In genomic region chr3:37993811-37994638, GRCh38 we compare ENCODE assay signal across 8 cellular contexts. TPM values are rescaled to one million over a fixed set of nuclear protein-coding genes. Genes with fewer than 3 reads are reported as not detected.
DNase-seq lines count a peak whose midpoint lies in the region; ATAC-seq, FAIRE-seq and TF ChIP-seq lines count a peak whose summit lies in the region.

No MANE protein-coding gene starts in this region.

- H3K79me2 ChIP-seq in parathyroid adenoma, result no peaks in the 10 kb centered on the region

- H3K9ac ChIP-seq in parathyroid adenoma, result peak overlapping the region; percentile 21

- POLR2A ChIA-PET in RWPE1 (lab: Yijun Ruan, JAX; ENCODE audit: low non-redundant PET), result no interaction called here

- H3K4me2 ChIP-seq in parathyroid adenoma (ENCODE audit: low read length), result peak overlapping the region; percentile 57

- ATAC-seq in GM18861 (IDR thresholded peaks at IDR 0.05; ENCODE audit: unreplicated experiment) (peak; percentile 41), HG03025 (IDR thresholded peaks at IDR 0.05; ENCODE audit: low FRiP score, unreplicated experiment) (peak; percentile 48)

- H3K36me3 Mint-ChIP-seq in activated naive CD4-positive, alpha-beta T cell treated with anti-CD3 and anti-CD28 coated beads for 36 hours (ENCODE audit: low read depth), result peaks cover 17% of the 10 kb centered on the region
- H3K36me3 Mint-ChIP-seq in glutamatergic neuron (ENCODE audit: unreplicated experiment) (no peaks in the 10 kb centered on the region), type B pancreatic cell (peaks cover 7% of the 10 kb centered on the region)

- peaks cover 45% of the 10 kb centered on the region for H3K4me1 Mint-ChIP-seq in activated naive CD4-positive, alpha-beta T cell treated with anti-CD3 and anti-CD28 coated beads for 36 hours (ENCODE audit: low read depth)
- peaks cover 1% of the 10 kb centered on the region for H3K4me1 Mint-ChIP-seq in glutamatergic neuron (ENCODE audit: low read depth, unreplicated experiment)
- peaks cover 44% of the 10 kb centered on the region for H3K4me1 Mint-ChIP-seq in type B pancreatic cell (ENCODE audit: unreplicated experiment)

- no peaks in the 10 kb centered on the region for H3K9me3 ChIP-seq in parathyroid adenoma (ENCODE audit: control insufficient read depth, low read length)

- intact Hi-C loops in activated naive CD4-positive, alpha-beta T cell treated with anti-CD3 and anti-CD28 coated beads for 36 hours (cut with micrococcal nuclease), result loop anchor here (1.0 to 2.0 kb wide), 3 partner anchors 143 to 1001 kb away; partner anchors contain the start of genes ACAA1, EPM2AIP1 and MLH1

- no peaks in the 10 kb centered on the region for H3K27me3 Mint-ChIP-seq in activated naive CD4-positive, alpha-beta T cell treated with anti-CD3 and anti-CD28 coated beads for 36 hours (ENCODE audit: low read depth)
- peaks cover 2% of the 10 kb centered on the region for H3K27me3 Mint-ChIP-seq in glutamatergic neuron (ENCODE audit: unreplicated experiment)
- no peaks in the 10 kb centered on the region for H3K27me3 Mint-ChIP-seq in type B pancreatic cell

- H2AFZ ChIP-seq in parathyroid adenoma, result peak overlapping the region; percentile 99

- H3K27me3 ChIP-seq in parathyroid adenoma (ENCODE audit: control insufficient read depth, insufficient read depth, low read length), result no peaks in the 10 kb centered on the region

- peak overlapping the region; percentile 52 for H3K4me3 ChIP-seq in parathyroid adenoma (ENCODE audit: low read depth, low read length)

- no peak for FAIRE-seq in RCC 7860 (lab: Jason Lieb, UNC)

- CTCF ChIA-PET in RWPE1 (lab: Yijun Ruan, JAX), result no interaction called here
- CTCF ChIA-PET in activated naive CD4-positive, alpha-beta T cell treated with anti-CD3 and anti-CD28 coated beads for 36 hours (lab: Charles Lee), result interaction anchor here (0.6 to 0.9 kb wide), 2 partner anchors 10 to 517 kb away, joined by 3 to 4 read pairs; no protein-coding TSS in a partner anchor

- DNase-seq in RWPE1 (ENCODE audit: low spot score), result no peak
- peak; percentile 82 for DNase-seq in activated naive CD4-positive, alpha-beta T cell treated with anti-CD3 and anti-CD28 coated beads for 36 hours
- DNase-seq in glutamatergic neuron, result peak; percentile 50
- no peak for DNase-seq in type B pancreatic cell (ENCODE audit: extremely low spot score, unreplicated experiment)
- DNase-seq in RCC 7860 (ENCODE audit: low spot score), result no peak

- H3K27ac Mint-ChIP-seq in activated naive CD4-positive, alpha-beta T cell treated with anti-CD3 and anti-CD28 coated beads for 36 hours, result peak overlapping the region; percentile 93
- H3K27ac Mint-ChIP-seq in glutamatergic neuron (ENCODE audit: unreplicated experiment), result no peak overlapping the region
- peak overlapping the region; percentile 98 for H3K27ac Mint-ChIP-seq in type B pancreatic cell

- peak overlapping the region; percentile 95 for H3K4me3 Mint-ChIP-seq in activated naive CD4-positive, alpha-beta T cell treated with anti-CD3 and anti-CD28 coated beads for 36 hours
- peak overlapping the region; percentile 84 for H3K4me3 Mint-ChIP-seq in glutamatergic neuron (ENCODE audit: unreplicated experiment)
- peak overlapping the region; percentile 89 for H3K4me3 Mint-ChIP-seq in type B pancreatic cell

- no peak for TF ChIP-seq CTCF in RWPE1 (conservative IDR thresholded peaks at IDR 0.05; ENCODE audit: low read depth)
- TF ChIP-seq CTCF in glutamatergic neuron (IDR thresholded peaks at IDR 0.05; ENCODE audit: partially characterized antibody, unreplicated experiment), result no peak
- no peak for TF ChIP-seq CTCF in parathyroid adenoma (IDR thresholded peaks at IDR 0.05)
- TF ChIP-seq CTCF in type B pancreatic cell (conservative IDR thresholded peaks at IDR 0.05), result no peak

- no peaks in the 10 kb centered on the region for H3K4me1 ChIP-seq in parathyroid adenoma

- no peaks in the 10 kb centered on the region for H3K9me3 Mint-ChIP-seq in activated naive CD4-positive, alpha-beta T cell treated with anti-CD3 and anti-CD28 coated beads for 36 hours
- H3K9me3 Mint-ChIP-seq in glutamatergic neuron (ENCODE audit: unreplicated experiment), result no peaks in the 10 kb centered on the region
- no peaks in the 10 kb centered on the region for H3K9me3 Mint-ChIP-seq in type B pancreatic cell

- H3K27ac ChIP-seq in RWPE1 (peak overlapping the region; percentile 65), parathyroid adenoma (peak overlapping the region; percentile 22)

- H3K36me3 ChIP-seq in parathyroid adenoma (ENCODE audit: control insufficient read depth, insufficient read depth, low read length), result no peaks in the 10 kb centered on the region

RNA-seq across cellular contexts. Expression of gene VILL, which starts 3.4 kb away (rescaled TPM):
- 10 to 100 TPM; 13.7 to 14.2 TPM for total RNA-seq in activated naive CD4-positive, alpha-beta T cell treated with anti-CD3 and anti-CD28 coated beads for 36 hours
- total RNA-seq in glutamatergic neuron (ENCODE audit: unreplicated experiment) (3.2 TPM), type B pancreatic cell (ENCODE audit: low replicate concordance) (14.2 and 16.9 TPM in 2 replicates)

RNA-seq across cellular contexts. Expression of gene PLCD1, which starts 35.4 kb away (rescaled TPM):
- 10 to 100 TPM; 10.6 to 10.8 TPM for total RNA-seq in activated naive CD4-positive, alpha-beta T cell treated with anti-CD3 and anti-CD28 coated beads for 36 hours
- total RNA-seq in glutamatergic neuron (ENCODE audit: unreplicated experiment) (73.0 TPM), type B pancreatic cell (ENCODE audit: low replicate concordance) (28.7 and 31.6 TPM in 2 replicates)

RNA-seq across cellular contexts. Expression of gene DLEC1, which starts 45.0 kb away (rescaled TPM):
- total RNA-seq in activated naive CD4-positive, alpha-beta T cell treated with anti-CD3 and anti-CD28 coated beads for 36 hours, result under 1 TPM; 0.17 to 0.19 TPM
- total RNA-seq in glutamatergic neuron (ENCODE audit: unreplicated experiment), result 0.42 TPM
- total RNA-seq in type B pancreatic cell (ENCODE audit: low replicate concordance), result 0.76 and 3.2 TPM in 2 replicates

Comparison
In these comparisons a context has a peak if more than half of its experiments do, and no peak if none do; other contexts are left out.
1. DNase-seq: peak in activated naive CD4-positive, alpha-beta T cell treated with anti-CD3 and anti-CD28 coated beads for 36 hours (single experiment) and glutamatergic neuron (single experiment); none in RWPE1 (single experiment), type B pancreatic cell (single experiment) and RCC 7860 (single experiment).
2. Peak in every context shown above with its lines, with median percentiles within 50 percentile points of each other: H3K4me3 Mint-ChIP-seq.